Comparison of ENCODE assay signal across 23 cellular contexts in genomic region chr6:133947302-133947900, GRCh38. TPM values are rescaled to one million over a fixed set of nuclear protein-coding genes. Genes with fewer than 3 reads are reported as not detected.
DNase-seq lines count a peak whose midpoint lies in the region; ATAC-seq and TF ChIP-seq lines count a peak whose summit lies in the region.
"Had no signal": no experiment of that assay in that cellular context is flagged by ENCODE, and none has a peak within 500 bp of the region (broad histone marks: within the 10 kb centered on the region; RNA-seq: fewer than 3 reads in every experiment).

No MANE protein-coding gene starts in this region.

- intact Hi-C loops in transverse colon (cut with DNase I; ENCODE audit: low total_unique reads), result no loop called here

- H2AFZ ChIP-seq in Karpas-422 (ENCODE audit: low read length), result no peak overlapping the region
- H2AFZ ChIP-seq: neural progenitor cell had no signal

- 17 to 55% methylated on average over 1 of the region's 1 CpG for WGBS in transverse colon (ENCODE audit: low coverage in 1 of 2), 2 donors

- H3K27ac ChIP-seq in transverse colon (peak overlapping the region in 2 of 4 donors; percentile 36 to 43), Karpas-422 (ENCODE audit: low read length) (no peak overlapping the region)
- H3K27ac ChIP-seq: dorsolateral prefrontal cortex, esophagus muscularis mucosa, neural progenitor cell had no signal

- no peak for ATAC-seq in omental fat pad (ENCODE audit: low FRiP score)
- ATAC-seq: activated CD8-positive, alpha-beta T cell treated with anti-CD3 and anti-CD28 coated beads, Interleukin-2, amount 10 ng/mL, durations not matched to agents 7 days and 5 days; stimulated activated naive B cell treated with anti-CD40 and anti-IgM and Interleukin-4, amounts not matched to agents 10 μg/mL and 1 μg/mL and 100 μg/mL, for 72 hours; T-helper 17 cell had no signal

- no peaks in the 10 kb centered on the region for H4K20me1 ChIP-seq in Karpas-422 (ENCODE audit: insufficient read depth, low read depth, low read length)

- H3K27me3 ChIP-seq in transverse colon (no peaks in the 10 kb centered on the region), Karpas-422 (ENCODE audit: low read length) (no peaks in the 10 kb centered on the region)
- H3K27me3 ChIP-seq: dorsolateral prefrontal cortex, esophagus muscularis mucosa had no signal

- DNase-seq in NCI-H345 (lab: John Stamatoyannopoulos, UW), result peak; percentile 24
- no peak for DNase-seq in NCI-H345 treated with DMSO at 0.1 percent for 48 hours (lab: John Stamatoyannopoulos, UW; ENCODE audit: unreplicated experiment)
- DNase-seq in NCI-H2196 (lab: John Stamatoyannopoulos, UW; ENCODE audit: unreplicated experiment), result peak; percentile 89
- DNase-seq in erythroblast (lab: John Stamatoyannopoulos, UW), result peak; percentile 25 to 31
- peak; percentile 59 for DNase-seq in transverse colon
- DNase-seq in omental fat pad (ENCODE audit: low spot score), result no peak
- DNase-seq in Karpas-422, result no peak
- no peak for DNase-seq in pons (ENCODE audit: low spot score)
- DNase-seq: activated B cell treated with CpG ODN at 0.5 μM for 24 hours; activated CD8-positive, alpha-beta T cell treated with anti-CD3 and anti-CD28 coated beads, Interleukin-2, amount 10 ng/mL, durations not matched to agents 7 days and 5 days; activated T-cell treated with anti-CD3 and anti-CD28 coated beads, Interleukin-2, amount 50 U/mL, for 48 hours; mesendoderm; NCI-H187 treated with DMSO at 0.1 percent for 48 hours; Right ventricle myocardium superior; stimulated activated CD4-positive, alpha-beta T cell treated with anti-CD3 and anti-CD28 coated beads, Interleukin-15, amount 100 ng/mL, for 24 hours; stimulated activated naive B cell treated with anti-CD40 and anti-IgM and Interleukin-4, amounts not matched to agents 10 μg/mL and 1 μg/mL and 100 μg/mL, for 72 hours; T-helper 17 cell; trophoblast cell had no signal

- H3K79me2 ChIP-seq in Karpas-422 (ENCODE audit: low read length), result no peaks in the 10 kb centered on the region

- peaks cover 0 to 16% (median 7%) of the 10 kb centered on the region in 4 donors for H3K4me1 ChIP-seq in transverse colon
- peaks cover 8% of the 10 kb centered on the region for H3K4me1 ChIP-seq in Karpas-422 (ENCODE audit: low read length)

- H3K9ac ChIP-seq in Karpas-422 (ENCODE audit: low read length), result no peak overlapping the region
- H3K9ac ChIP-seq: neural progenitor cell had no signal

- H3K36me3 ChIP-seq in transverse colon (no peaks in the 10 kb centered on the region), Karpas-422 (ENCODE audit: insufficient read depth, low read length) (no peaks in the 10 kb centered on the region)
- H3K36me3 ChIP-seq: esophagus muscularis mucosa, neural progenitor cell had no signal

- no peak for TF ChIP-seq EP300 in transverse colon (IDR thresholded peaks at IDR 0.05; ENCODE audit: low read depth)

- H3K9me3 ChIP-seq in transverse colon (no peaks in the 10 kb centered on the region), Karpas-422 (ENCODE audit: low read length) (no peaks in the 10 kb centered on the region)
- H3K9me3 ChIP-seq: esophagus muscularis mucosa had no signal

- TF ChIP-seq CTCF in transverse colon (IDR thresholded peaks at IDR 0.05) (peak in 2 of 5 experiments; percentile 14 to 17), omental fat pad (IDR thresholded peaks at IDR 0.05) (no peak)

- no peak overlapping the region for H3K4me3 ChIP-seq in transverse colon
- no peak overlapping the region for H3K4me3 ChIP-seq in Karpas-422 (ENCODE audit: low read length)
- H3K4me3 ChIP-seq: dorsolateral prefrontal cortex, esophagus muscularis mucosa, neural progenitor cell had no signal

- H3K4me2 ChIP-seq in Karpas-422 (ENCODE audit: low read depth, low read length, poor library complexity, severe bottlenecking), result no peak overlapping the region
- H3K4me2 ChIP-seq: neural progenitor cell had no signal

- TF ChIP-seq POLR2A in erythroblast (IDR thresholded peaks at IDR 0.05; ENCODE audit: low read length), result no peak
- TF ChIP-seq POLR2A in transverse colon (IDR thresholded peaks at IDR 0.05), result no peak

- in situ Hi-C loops in transverse colon (cut with MboI; ENCODE audit: low pct_ligation_motif_present in 1 of 4, low pct_unique_long_range_greater_than_20kb in 1 of 4, low sequenced_read_pairs in 3 of 4), result no loop called here

- H3K9me2 ChIP-seq in Karpas-422 (replicated peaks; ENCODE audit: insufficient read depth, low read length), result no peaks in the 10 kb centered on the region

RNA-seq across cellular contexts. Expression of gene TBPL1, which starts 5.6 kb away (rescaled TPM):
- total RNA-seq in transverse colon (1 to 10 TPM in 3 of 4 donors, not detected in 1; 4.8 to 10.0 (median 4.9) TPM), omental fat pad (10 to 100 TPM; 10.1 to 18.6 (median 12.3) TPM)
- total RNA-seq in Karpas-422 (2014; rRNA removed; shearing (Covaris generic); ENCODE audit: low replicate concordance), result 45.6 and 161 TPM in 2 replicates

RNA-seq across cellular contexts. Expression of gene TCF21, which starts 58.5 kb away (rescaled TPM):
- total RNA-seq in transverse colon (10 to 100 TPM in 2 of 4 donors, 1 to 10 TPM in 2; 6.0 to 13.0 (median 8.9) TPM), omental fat pad (10 to 100 TPM in 1 of 4 donors, 1 to 10 TPM in 3; 5.8 to 13.7 (median 7.1) TPM)
- total RNA-seq in Karpas-422 (2014; rRNA removed; shearing (Covaris generic); ENCODE audit: low replicate concordance), result not detected in 2 replicates
- total RNA-seq: activated B cell treated with CpG ODN at 0.5 μM for 24 hours; activated CD8-positive, alpha-beta T cell treated with anti-CD3 and anti-CD28 coated beads, Interleukin-2, amount 10 ng/mL, durations not matched to agents 7 days and 5 days; Daoy; HT1080; T-helper 17 cell had no signal

Comparison
In these comparisons a context has a peak if more than half of its experiments do, and no peak if none do; other contexts are left out.
1. DNase-seq: peak in NCI-H345 (single experiment), NCI-H2196 (single experiment), erythroblast (2 of 2) and transverse colon (single experiment); none in NCI-H345 treated with DMSO at 0.1 percent for 48 hours (single experiment), omental fat pad (single experiment), Karpas-422 (single experiment) and pons (single experiment).